In the genomic region with DNA sequence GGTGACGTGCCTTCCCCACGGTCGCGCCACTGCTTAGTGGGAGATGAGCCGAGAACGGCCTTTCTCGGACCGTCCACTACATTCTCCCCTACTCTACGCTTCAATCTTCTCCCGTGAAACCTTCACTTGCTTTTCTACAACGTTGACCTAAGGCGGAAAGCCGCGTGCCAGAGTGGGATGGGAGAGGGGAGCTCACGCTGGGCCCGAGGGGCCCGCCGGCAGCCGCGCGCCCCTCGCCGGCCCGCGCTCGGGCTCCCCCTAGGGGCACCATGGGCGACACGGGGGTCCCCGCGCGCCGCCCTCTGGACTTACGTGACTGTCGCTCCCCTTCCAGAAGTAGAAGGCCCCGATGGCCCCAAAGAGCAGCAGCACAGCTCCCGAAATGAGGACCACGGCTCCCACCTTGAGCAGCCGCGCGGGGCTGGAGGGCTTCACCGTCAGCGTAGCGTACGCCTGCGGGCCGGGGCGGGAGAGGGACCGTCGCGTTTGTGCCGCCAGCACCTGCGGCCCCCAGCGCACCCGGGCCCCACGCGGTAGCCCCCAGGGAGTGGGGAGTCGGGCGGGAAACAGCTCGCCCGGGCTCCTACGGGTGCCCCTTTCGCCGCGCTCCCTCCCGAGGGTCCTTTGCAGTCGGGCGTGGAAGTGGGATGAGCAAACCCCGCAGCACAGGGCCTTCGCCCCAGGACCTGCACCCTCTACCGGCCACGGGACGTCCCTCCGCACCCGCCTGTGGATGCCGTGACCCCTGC, we compare ENCODE assay signal across 10 cellular contexts. TPM values are rescaled to one million over a fixed set of nuclear protein-coding genes. Genes with fewer than 3 reads are reported as not detected.
DNase-seq lines count a peak whose midpoint lies in the region; ATAC-seq, FAIRE-seq and TF ChIP-seq lines count a peak whose summit lies in the region.
"Had no signal": no experiment of that assay in that cellular context is flagged by ENCODE, and none has a peak within 500 bp of the region (broad histone marks: within the 10 kb centered on the region; RNA-seq: fewer than 3 reads in every experiment).

No MANE protein-coding gene starts in this region.

- H3K36me3 ChIP-seq in bronchial epithelial cell (ENCODE audit: control insufficient read depth, insufficient read depth, low read length) (no peaks in the 10 kb centered on the region), suprapubic skin (no peaks in the 10 kb centered on the region)

- TF ChIP-seq POLR2A in GM12891 (IDR thresholded peaks at IDR 0.05; ENCODE audit: low read depth, low read length) (no peak), suprapubic skin (IDR thresholded peaks at IDR 0.05) (no peak)

- H3K27me3 Mint-ChIP-seq in memory B cell = peaks cover 23% of the 10 kb centered on the region

- no peak overlapping the region for H3K4me3 ChIP-seq in bronchial epithelial cell (ENCODE audit: low read depth, low read length)
- H3K4me3 ChIP-seq in suprapubic skin = peak overlapping the region; percentile 35

- peak; percentile 61 for ATAC-seq in HG03521 (IDR thresholded peaks at IDR 0.05; ENCODE audit: unreplicated experiment)
- peak; percentile 56 for ATAC-seq in memory B cell (ENCODE audit: low read depth)
- ATAC-seq in HG03135 (IDR thresholded peaks at IDR 0.05; ENCODE audit: unreplicated experiment) = no peak

- no peaks in the 10 kb centered on the region for H3K9me3 ChIP-seq in suprapubic skin

- peak overlapping the region; percentile 42 for H3K4me3 Mint-ChIP-seq in memory B cell

- peaks cover 6% of the 10 kb centered on the region for H3K9me3 Mint-ChIP-seq in memory B cell

- H3K27ac ChIP-seq in suprapubic skin = no peak overlapping the region

- no peak overlapping the region for H3K27ac Mint-ChIP-seq in memory B cell

- no peak for TF ChIP-seq EP300 in suprapubic skin (IDR thresholded peaks at IDR 0.05)

- H3K4me1 Mint-ChIP-seq in memory B cell = peaks cover 3% of the 10 kb centered on the region

- peaks cover 3% of the 10 kb centered on the region for H3K36me3 Mint-ChIP-seq in memory B cell

- H3K27me3 ChIP-seq in bronchial epithelial cell (ENCODE audit: control insufficient read depth, insufficient read depth, low read length) (peaks cover 18% of the 10 kb centered on the region), suprapubic skin (peaks cover 49% of the 10 kb centered on the region)

- WGBS in suprapubic skin = 13% methylated on average over 52 of the region's 75 CpGs

- peak; percentile 28 for FAIRE-seq in GM12891 (lab: Jason Lieb, UNC)
- no peak for FAIRE-seq in bronchial epithelial cell (lab: Jason Lieb, UNC)
- FAIRE-seq: keratinocyte had no signal

- DNase-seq in GM12891 (ENCODE audit: insufficient read length, low spot score) = peak; percentile 58
- no peak for DNase-seq in bronchial epithelial cell (ENCODE audit: low read depth)
- peak; percentile 3 to 24 for DNase-seq in memory B cell (ENCODE audit: low spot score in 2 of 2)
- DNase-seq in suprapubic skin (ENCODE audit: low spot score in 2 of 2) = no peak
- no peak for DNase-seq in SW 1271 (lab: John Stamatoyannopoulos, UW)
- DNase-seq in NCI-H2196 (lab: John Stamatoyannopoulos, UW; ENCODE audit: unreplicated experiment) = no peak

- TF ChIP-seq CTCF in bronchial epithelial cell (IDR thresholded peaks at IDR 0.05; ENCODE audit: insufficient read depth, low read length, severe bottlenecking) (peak; percentile 31), suprapubic skin (IDR thresholded peaks at IDR 0.05) (no peak)

- H3K4me1 ChIP-seq in suprapubic skin = peaks cover 10% of the 10 kb centered on the region

TF ChIP-seq in GM12891, 5 proteins besides CTCF, POLR2A, EP300 and RAD21:
- TF ChIP-seq POLR2AphosphoS5 (IDR thresholded peaks at IDR 0.05; ENCODE audit: low read depth, low read length) (no peak), TAF1 (IDR thresholded peaks at IDR 0.05; ENCODE audit: low read depth, low read length) (no peak), PAX5 (IDR thresholded peaks at IDR 0.05; ENCODE audit: insufficient read depth, low read length, severe bottlenecking) (no peak), POU2F2 (IDR thresholded peaks at IDR 0.05; ENCODE audit: low read depth, low read length) (no peak), SPI1 (IDR thresholded peaks at IDR 0.05; ENCODE audit: low read depth, low read length) (no peak)

RNA-seq across cellular contexts. Expression of gene CNMD, which starts 0.7 kb away (rescaled TPM):
- polyA plus RNA-seq in GM12891 (2012; ENCODE audit: low read depth, missing spikeins) = 0.37 TPM
- total RNA-seq in bronchial epithelial cell (not detected in 2 replicates), suprapubic skin (not detected)
- total RNA-seq: M059J had no signal
- polyA plus RNA-seq: keratinocyte had no signal

Comparison
In these comparisons a context has a peak if more than half of its experiments do, and no peak if none do; other contexts are left out.
1. DNase-seq: peak in GM12891 (single experiment) and memory B cell (2 of 2); none in bronchial epithelial cell (single experiment), suprapubic skin (0 of 2), SW 1271 (0 of 2) and NCI-H2196 (single experiment).